Comparison of ENCODE assay signal across 31 cellular contexts in the genomic region with DNA sequence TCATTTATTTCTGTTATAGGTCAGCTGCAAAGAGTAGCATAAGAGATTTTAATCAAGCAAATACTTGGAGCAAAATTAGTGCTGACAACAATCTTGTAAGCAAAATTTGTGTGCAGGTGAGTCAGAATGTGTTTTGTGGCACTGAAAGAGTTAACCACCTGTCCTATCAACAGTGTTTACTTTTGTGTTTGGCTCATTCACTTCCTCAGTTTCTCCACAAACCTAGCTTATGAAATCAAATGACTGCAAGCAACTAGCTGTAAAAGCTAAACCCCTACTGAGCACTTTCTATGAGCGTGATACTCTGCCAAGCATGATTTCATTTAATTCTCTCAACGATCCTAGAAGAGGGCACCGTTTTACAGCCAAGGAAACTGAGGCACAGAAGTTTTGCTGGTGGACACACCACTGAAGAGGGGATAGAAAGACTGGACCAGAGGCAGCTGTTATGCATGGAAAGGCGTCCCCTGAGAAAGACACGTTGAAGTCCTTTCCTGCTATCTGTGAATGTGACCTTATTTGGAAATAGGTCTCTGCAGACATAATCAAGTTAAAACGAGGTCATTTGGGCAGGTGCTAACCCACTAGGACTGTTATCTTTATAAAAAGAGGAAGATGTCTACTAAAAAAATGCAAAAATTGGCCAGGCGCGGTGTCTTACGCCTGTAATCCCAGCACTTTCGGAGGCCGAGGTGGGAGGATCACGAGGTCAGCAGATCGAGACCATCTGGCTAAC. TPM values are rescaled to one million over a fixed set of nuclear protein-coding genes. Genes with fewer than 3 reads are reported as not detected.
DNase-seq lines count a peak whose midpoint lies in the region; ATAC-seq, FAIRE-seq and TF ChIP-seq lines count a peak whose summit lies in the region.
"Had no signal": no experiment of that assay in that cellular context is flagged by ENCODE, and none has a peak within 500 bp of the region (broad histone marks: within the 10 kb centered on the region; RNA-seq: fewer than 3 reads in every experiment).

No MANE protein-coding gene starts in this region.

- H3K27ac ChIP-seq in Peyer's patch (peak overlapping the region in 3 of 4 donors; percentile 7 to 35 (median 18)), H1 (ENCODE audit: low read depth, low read length) (no peak overlapping the region)
- H3K27ac ChIP-seq: colonic mucosa, KMS-11, neural progenitor cell, RWPE1, SK-N-MC had no signal

- peaks cover 77% of the 10 kb centered on the region for H3K4me1 Mint-ChIP-seq in stimulated activated memory B cell treated with anti-CD40 and anti-IgM and Interleukin-4, amounts not matched to agents 10 μg/mL and 1 μg/mL and 100 μg/mL, for 72 hours

- no peak overlapping the region for H2BK15ac ChIP-seq in H1 (ENCODE audit: low read length)

- H3K4me2 ChIP-seq in H1 (ENCODE audit: insufficient read depth in 1 of 2, low read depth in 2 of 2, low read length in 2 of 2): no peak overlapping the region
- H3K4me2 ChIP-seq: KMS-11, neural progenitor cell had no signal

- POLR2A ChIA-PET in H1 (lab: Charles Lee; ENCODE audit: partially characterized antibody): no interaction called here

- peak overlapping the region; percentile 71 for H3K4me3 Mint-ChIP-seq in stimulated activated memory B cell treated with anti-CD40 and anti-IgM and Interleukin-4, amounts not matched to agents 10 μg/mL and 1 μg/mL and 100 μg/mL, for 72 hours
- H3K4me3 Mint-ChIP-seq: activated CD8-positive, alpha-beta T cell treated with anti-CD3 and anti-CD28 coated beads for 36 hours; activated naive CD4-positive, alpha-beta T cell treated with anti-CD3 and anti-CD28 coated beads for 36 hours; activated T-cell treated with anti-CD3 and anti-CD28 coated beads, Interleukin-2, amount 50 U/mL, for 24 hours; CD4-positive, CD25-positive, alpha-beta regulatory T cell; neural progenitor cell had no signal

- peak overlapping the region; percentile 93 for H3K27ac Mint-ChIP-seq in stimulated activated memory B cell treated with anti-CD40 and anti-IgM and Interleukin-4, amounts not matched to agents 10 μg/mL and 1 μg/mL and 100 μg/mL, for 72 hours
- H3K27ac Mint-ChIP-seq: activated CD8-positive, alpha-beta T cell treated with anti-CD3 and anti-CD28 coated beads for 36 hours; activated naive CD4-positive, alpha-beta T cell treated with anti-CD3 and anti-CD28 coated beads for 36 hours; activated T-cell treated with anti-CD3 and anti-CD28 coated beads, Interleukin-2, amount 50 U/mL, for 24 hours; CD4-positive, CD25-positive, alpha-beta regulatory T cell; neural progenitor cell; progenitor cell of endocrine pancreas had no signal

- TF ChIP-seq CTCF in Peyer's patch (IDR thresholded peaks at IDR 0.05) (no peak), H1 (IDR thresholded peaks at IDR 0.05; ENCODE audit: control extremely low read depth in 1 of 3, insufficient read depth in 1 of 3, low read depth in 1 of 3, low read length in 3 of 3) (no peak)

- H3K27me3 Mint-ChIP-seq in stimulated activated memory B cell treated with anti-CD40 and anti-IgM and Interleukin-4, amounts not matched to agents 10 μg/mL and 1 μg/mL and 100 μg/mL, for 72 hours: no peaks in the 10 kb centered on the region
- H3K27me3 Mint-ChIP-seq: activated CD8-positive, alpha-beta T cell treated with anti-CD3 and anti-CD28 coated beads for 36 hours; activated T-cell treated with anti-CD3 and anti-CD28 coated beads, Interleukin-2, amount 50 U/mL, for 24 hours; CD4-positive, CD25-positive, alpha-beta regulatory T cell; progenitor cell of endocrine pancreas had no signal

- H3K9me3 ChIP-seq in Peyer's patch: no peaks in the 10 kb centered on the region
- no peaks in the 10 kb centered on the region for H3K9me3 ChIP-seq in H1 (ENCODE audit: insufficient read depth in 2 of 2, low read depth in 1 of 2, low read length in 1 of 2)
- H3K9me3 ChIP-seq: colonic mucosa had no signal

- no peak overlapping the region for H2BK12ac ChIP-seq in H1 (ENCODE audit: low read depth, low read length)

- no peak overlapping the region for H3K14ac ChIP-seq in H1 (ENCODE audit: insufficient read length)

- WGBS in H1 (ENCODE audit: extremely low coverage in 1 of 2, insufficient coverage in 1 of 2, insufficient read length in 1 of 2, insufficient replicate concordance in 2 of 2, low coverage in 1 of 2, low lambda C conversion rate in 2 of 2, missing lambda C conversion rate in 1 of 2), 2 experiments: 85% methylated on average over 13 of the region's 13 CpGs; no CpG with 5 or more reads in 1 of the 2 experiments

- no peak overlapping the region for H3K4me3 ChIP-seq in Peyer's patch
- no peak overlapping the region for H3K4me3 ChIP-seq in H1 (ENCODE audit: extremely low read depth in 1 of 4, insufficient read depth in 2 of 4, low read depth in 3 of 4, low read length in 4 of 4)
- H3K4me3 ChIP-seq: colonic mucosa, lung, neural progenitor cell, SK-N-MC had no signal

- no peak overlapping the region for H3K4ac ChIP-seq in H1 (replicated peaks; ENCODE audit: insufficient read length, low read depth, low read length)

- no peak overlapping the region for H4K8ac ChIP-seq in H1 (ENCODE audit: extremely low read depth, insufficient read depth, low read length)

- no peak overlapping the region for H2BK20ac ChIP-seq in H1 (ENCODE audit: low read length)

- no peaks in the 10 kb centered on the region for H3K79me1 ChIP-seq in H1 (ENCODE audit: low read depth, low read length)

- H3K4me1 ChIP-seq in Peyer's patch (peaks cover 0 to 17% (median 0%) of the 10 kb centered on the region in 4 donors), H1 (replicated peaks in 1 of 4; ENCODE audit: control insufficient read depth in 3 of 4, insufficient read depth in 4 of 4, low read length in 3 of 4) (peaks cover 0 to 6% (median 0%) of the 10 kb centered on the region in 4 experiments; a peak in 2 of 7 replicates)
- H3K4me1 ChIP-seq: colonic mucosa had no signal

- TF ChIP-seq POLR2A in GM12892 (IDR thresholded peaks at IDR 0.05; ENCODE audit: low read depth, low read length) (no peak), Peyer's patch (IDR thresholded peaks at IDR 0.05) (no peak), H1 (IDR thresholded peaks at IDR 0.05; ENCODE audit: control extremely low read depth in 1 of 2, low read depth in 2 of 2, low read length in 2 of 2) (no peak)

- no peak for TF ChIP-seq RAD21 in H1 (IDR thresholded peaks at IDR 0.05 in 1 of 2, conservative IDR thresholded peaks at IDR 0.05 in 1 of 2; ENCODE audit: low read depth in 2 of 2, low read length in 2 of 2)

- no peak overlapping the region for H2AFZ ChIP-seq in H1 (ENCODE audit: low read length)
- H2AFZ ChIP-seq: neural progenitor cell had no signal

- peaks cover 0 to 3% of the 10 kb centered on the region in 2 experiments; a peak in 1 of 4 replicates for H3K79me2 ChIP-seq in H1 (ENCODE audit: control insufficient read depth in 1 of 2, insufficient read depth in 2 of 2, low read length in 2 of 2)

- H2BK120ac ChIP-seq in H1 (replicated peaks; ENCODE audit: low read depth, low read length): no peak overlapping the region

- CTCF ChIA-PET in H1 (lab: Charles Lee; ENCODE audit: partially characterized antibody): interaction anchor here (0.7 to 2.4 kb wide), 3 partner anchors 30 to 132 kb away, joined by 3 to 8 read pairs (median 5); no protein-coding TSS in a partner anchor

- DNase-seq in GM12892 (ENCODE audit: insufficient read length) (no peak), Peyer's patch (peak in 1 of 3 donors; percentile 43), H1 (ENCODE audit: low read depth in 1 of 2, low spot score in 2 of 2) (no peak), activated gamma-delta T cell (lab: John Stamatoyannopoulos, UW) (no peak), sciatic nerve (ENCODE audit: low spot score) (no peak), SKM-1 (lab: John Stamatoyannopoulos, UW; ENCODE audit: unreplicated experiment) (no peak)
- DNase-seq in stimulated activated CD4-positive, alpha-beta T cell treated with anti-CD3 and anti-CD28 coated beads, Interleukin-4, amount 100 ng/mL, for 1 hour: no peak
- DNase-seq: activated CD8-positive, alpha-beta T cell treated with anti-CD3 and anti-CD28 coated beads for 36 hours; activated naive CD4-positive, alpha-beta T cell treated with anti-CD3 and anti-CD28 coated beads for 36 hours; activated T-cell treated with anti-CD3 and anti-CD28 coated beads, Interleukin-2, amount 50 U/mL, for 24 hours; CD4-positive, CD25-positive, alpha-beta regulatory T cell; colonic mucosa; DMS 273 treated with DMSO at 0.1 percent for 48 hours; hypothalamus; islet precursor cell; NCI-H1694; NCI-H2171; NCI-H524; trophoblast cell had no signal

- peaks cover 11% of the 10 kb centered on the region for H3K36me3 Mint-ChIP-seq in stimulated activated memory B cell treated with anti-CD40 and anti-IgM and Interleukin-4, amounts not matched to agents 10 μg/mL and 1 μg/mL and 100 μg/mL, for 72 hours
- H3K36me3 Mint-ChIP-seq: CD4-positive, CD25-positive, alpha-beta regulatory T cell; neural progenitor cell had no signal

- H3K23ac ChIP-seq in H1 (ENCODE audit: insufficient read length): no peak overlapping the region

- TF ChIP-seq EP300 in H1 (IDR thresholded peaks at IDR 0.05; ENCODE audit: borderline replicate concordance in 1 of 2, low read depth in 2 of 2, low read length in 2 of 2): no peak

- H4K20me1 ChIP-seq in H1 (replicated peaks in 1 of 2; ENCODE audit: control insufficient read depth in 1 of 2, insufficient read depth in 2 of 2, low read length in 2 of 2): peaks cover 0 to 1% of the 10 kb centered on the region in 2 experiments

- no peak overlapping the region for H3K18ac ChIP-seq in H1 (ENCODE audit: extremely low read depth, low read length)

- H3K36me3 ChIP-seq in Peyer's patch: no peaks in the 10 kb centered on the region
- H3K36me3 ChIP-seq in H1 (ENCODE audit: control insufficient read depth in 2 of 4, insufficient read depth in 4 of 4, low read length in 3 of 4): no peaks in the 10 kb centered on the region
- H3K36me3 ChIP-seq: colonic mucosa, neural progenitor cell had no signal

- H2BK5ac ChIP-seq in H1 (ENCODE audit: low read depth, low read length): no peak overlapping the region

- no peak overlapping the region for H4K91ac ChIP-seq in H1 (replicated peaks; ENCODE audit: insufficient read length, low read length)

- H3K27me3 ChIP-seq in Peyer's patch: no peaks in the 10 kb centered on the region
- H3K27me3 ChIP-seq in H1 (replicated peaks in 1 of 4; ENCODE audit: control insufficient read depth in 3 of 4, extremely low read depth in 1 of 4, insufficient read depth in 3 of 4, low read length in 3 of 4): no peaks in the 10 kb centered on the region
- H3K27me3 ChIP-seq: colonic mucosa, neural progenitor cell had no signal

- H3K9ac ChIP-seq in H1 (replicated peaks in 1 of 4; ENCODE audit: extremely low read depth in 1 of 4, low read depth in 3 of 4, low read length in 3 of 4): no peak overlapping the region
- H3K9ac ChIP-seq: KMS-11, neural progenitor cell had no signal

- no peak overlapping the region for H2AK5ac ChIP-seq in H1 (ENCODE audit: low read depth, low read length)

- no peak overlapping the region for H4K5ac ChIP-seq in H1 (ENCODE audit: insufficient read length, low read depth, low read length)

- FAIRE-seq in GM12892 (lab: Jason Lieb, UNC) (peak; percentile 88), H1 (lab: Jason Lieb, UNC) (no peak)
- FAIRE-seq: bronchial epithelial cell, G401.6, H54, HTR-8/SVneo had no signal

- no peaks in the 10 kb centered on the region for H3K23me2 ChIP-seq in H1 (ENCODE audit: low read depth, low read length)

- no peak overlapping the region for H3K56ac ChIP-seq in H1 (replicated peaks; ENCODE audit: insufficient read length, low read depth, low read length)

- peak; percentile 88 for ATAC-seq in stimulated activated memory B cell treated with anti-CD40 and anti-IgM and Interleukin-4, amounts not matched to agents 10 μg/mL and 1 μg/mL and 100 μg/mL, for 72 hours
- no peak for ATAC-seq in sciatic nerve
- ATAC-seq: activated CD8-positive, alpha-beta T cell treated with anti-CD3 and anti-CD28 coated beads for 36 hours had no signal

- peaks cover 3% of the 10 kb centered on the region for H3K9me3 Mint-ChIP-seq in stimulated activated memory B cell treated with anti-CD40 and anti-IgM and Interleukin-4, amounts not matched to agents 10 μg/mL and 1 μg/mL and 100 μg/mL, for 72 hours
- H3K9me3 Mint-ChIP-seq: activated naive CD4-positive, alpha-beta T cell treated with anti-CD3 and anti-CD28 coated beads for 36 hours had no signal

- intact Hi-C loops in sciatic nerve (cut with DNase I): no loop called here

RNA-seq across cellular contexts. Expression of a gene that starts 31.8 kb away (rescaled TPM):
- polyA plus RNA-seq in GM12892 (2012; ENCODE audit: missing spikeins): 64.2 TPM
- total RNA-seq in Peyer's patch (100 to 1,000 TPM in 1 of 4 donors, 10 to 100 TPM in 3; 43.1 to 381 (median 72.2) TPM), sciatic nerve (151 TPM)
- total RNA-seq in H1 (2021; fragmentation: NEBNext Ultra II Directional; extraction: Animal tissue kit (Norgen Biotek cat#: 25700)): 18.4 and 20.6 TPM in 2 replicates
- 14.1 and 21.0 TPM in 2 replicates for polyA plus RNA-seq in H1 (2011; rRNA removed)
- polyA plus RNA-seq in H1 (2011; cell fraction: cytosol; rRNA removed): 8.6 TPM
- 18.5 TPM for polyA plus RNA-seq in H1 (2011; cell fraction: nucleus; rRNA removed)
- polyA plus RNA-seq in H1 (2012, experiment 1 of 2): 19.3 to 24.3 TPM (median 21.1 TPM) in 4 replicates
- 10.1 TPM for polyA plus RNA-seq in H1 (2012, experiment 2 of 2)
- 6.8 TPM for polyA plus RNA-seq in H1 (2013, experiment 1 of 2)
- polyA plus RNA-seq in H1 (2013, experiment 2 of 2): 6.6 TPM
- polyA minus RNA-seq in H1 (2011; rRNA and poly(A)+ RNA removed): 65.9 and 71.4 TPM in 2 replicates
- polyA minus RNA-seq in H1 (2011; cell fraction: cytosol; rRNA and poly(A)+ RNA removed): 19.8 TPM
- polyA minus RNA-seq in H1 (2011; cell fraction: nucleus; rRNA and poly(A)+ RNA removed): 178 TPM
- polyA plus RNA-seq: fibroblast of lung had no signal
